1 cellular context compared by ENCODE assay signal in genomic region chr1:13965770-13966398, GRCh38.
TF ChIP-seq lines count a peak whose summit lies in the region.

No MANE protein-coding gene starts in this region.

TF ChIP-seq in Ishikawa, 13 proteins besides CTCF, POLR2A, EP300 and RAD21 (continued from another document):
- TF ChIP-seq REST (IDR thresholded peaks at IDR 0.05; ENCODE audit: low read depth) (no peak), FOXM1 (IDR thresholded peaks at IDR 0.05; ENCODE audit: borderline replicate concordance, low read depth) (no peak), YY1 (IDR thresholded peaks at IDR 0.05; ENCODE audit: low read depth) (no peak), TCF12 (IDR thresholded peaks at IDR 0.05; ENCODE audit: low read depth) (no peak), NFIC (IDR thresholded peaks at IDR 0.05) (no peak), TAF1 (IDR thresholded peaks at IDR 0.05; ENCODE audit: low read depth) (no peak), USF1 (IDR thresholded peaks at IDR 0.05) (no peak), ZBTB7A (IDR thresholded peaks at IDR 0.05; ENCODE audit: low read depth) (no peak)
TF ChIP-seq in Ishikawa: peak in this region for 0.
